Comparison of ENCODE assay signal across 22 cellular contexts in genomic region chr7:37516610-37517108, GRCh38.
"Had no signal": no experiment of that assay in that cellular context is flagged by ENCODE, and none has a peak within 500 bp of the region (broad histone marks: within the 10 kb centered on the region; RNA-seq: fewer than 3 reads in every experiment).

No MANE protein-coding gene starts in this region.

- H3K4me1 Mint-ChIP-seq: nephron progenitor cell; stimulated activated naive B cell treated with anti-CD40 and anti-IgM and Interleukin-4, amounts not matched to agents 10 μg/mL and 1 μg/mL and 100 μg/mL, for 72 hours had no signal

- H3K27ac Mint-ChIP-seq: activated T-helper 1 cell treated with anti-CD3 and anti-CD28 coated beads, Interleukin-12 subunit alpha, Interleukin-12 subunit beta, Interleukin-2, Interleukin-4 antibody, amounts not matched to agents 30 ng/mL and 10 ng/mL and 1 ng/mL, durations not matched to agents 14 hours and 24 hours and 36 hours; endodermal cell; nephron progenitor cell; stimulated activated naive B cell treated with anti-CD40 and anti-IgM and Interleukin-4, amounts not matched to agents 10 μg/mL and 1 μg/mL and 100 μg/mL, for 72 hours; T-helper 2 cell treated with Interferon-gamma antibody and Interleukin-4, amounts not matched to agents 5 μg/mL and 100 μg/mL, for 36 hours had no signal

- DNase-seq: activated CD4-positive, alpha-beta T cell treated with anti-CD3 and anti-CD28 coated beads for 4 hours; activated CD4-positive, alpha-beta T cell treated with anti-CD3 and anti-CD28 coated beads, Interleukin-2, amount 50 U/mL, for 48 hours; activated CD8-positive, alpha-beta memory T cell treated with anti-CD3 and anti-CD28 coated beads for 24 hours; activated gamma-delta T cell treated with Interleukin-2 at 50 U/mL for 16 hours; activated naive CD4-positive, alpha-beta T cell treated with anti-CD3 and anti-CD28 coated beads, Interleukin-2, amount 50 U/mL, for 16 hours; activated T-cell treated with anti-CD3 and anti-CD28 coated beads, Interleukin-2, amount 50 U/mL, for 1 hour; amygdala; caudate nucleus; endodermal cell; foreskin melanocyte; heart right ventricle; mammary epithelial cell; nephron progenitor cell; psoas muscle; stimulated activated CD4-positive, alpha-beta T cell treated with anti-CD3 and anti-CD28 coated beads, Interleukin-1b, Interleukin-23, amount 100 ng/mL, for 48 hours; stimulated activated CD4-positive, alpha-beta T cell treated with anti-CD3 and anti-CD28 coated beads, Interleukin-4, amount 100 ng/mL, for 4 hours; stimulated activated naive B cell treated with anti-CD40 and anti-IgM and Interleukin-4, amounts not matched to agents 10 μg/mL and 1 μg/mL and 100 μg/mL, for 72 hours; stomach; T-helper 1 cell; tibial artery had no signal

- H3K36me3 Mint-ChIP-seq: stimulated activated naive B cell treated with anti-CD40 and anti-IgM and Interleukin-4, amounts not matched to agents 10 μg/mL and 1 μg/mL and 100 μg/mL, for 72 hours had no signal

- H3K4me3 Mint-ChIP-seq: activated T-helper 1 cell treated with anti-CD3 and anti-CD28 coated beads, Interleukin-12 subunit alpha, Interleukin-12 subunit beta, Interleukin-2, Interleukin-4 antibody, amounts not matched to agents 30 ng/mL and 10 ng/mL and 1 ng/mL, durations not matched to agents 14 hours and 24 hours and 36 hours; endodermal cell; nephron progenitor cell; stimulated activated naive B cell treated with anti-CD40 and anti-IgM and Interleukin-4, amounts not matched to agents 10 μg/mL and 1 μg/mL and 100 μg/mL, for 72 hours; T-helper 2 cell treated with Interferon-gamma antibody and Interleukin-4, amounts not matched to agents 5 μg/mL and 100 μg/mL, for 36 hours had no signal

- H3K9me3 Mint-ChIP-seq: activated T-helper 1 cell treated with anti-CD3 and anti-CD28 coated beads, Interleukin-12 subunit alpha, Interleukin-12 subunit beta, Interleukin-2, Interleukin-4 antibody, amounts not matched to agents 30 ng/mL and 10 ng/mL and 1 ng/mL, durations not matched to agents 14 hours and 24 hours and 36 hours; nephron progenitor cell; stimulated activated naive B cell treated with anti-CD40 and anti-IgM and Interleukin-4, amounts not matched to agents 10 μg/mL and 1 μg/mL and 100 μg/mL, for 72 hours; T-helper 2 cell treated with Interferon-gamma antibody and Interleukin-4, amounts not matched to agents 5 μg/mL and 100 μg/mL, for 36 hours had no signal
